In the genomic region with DNA sequence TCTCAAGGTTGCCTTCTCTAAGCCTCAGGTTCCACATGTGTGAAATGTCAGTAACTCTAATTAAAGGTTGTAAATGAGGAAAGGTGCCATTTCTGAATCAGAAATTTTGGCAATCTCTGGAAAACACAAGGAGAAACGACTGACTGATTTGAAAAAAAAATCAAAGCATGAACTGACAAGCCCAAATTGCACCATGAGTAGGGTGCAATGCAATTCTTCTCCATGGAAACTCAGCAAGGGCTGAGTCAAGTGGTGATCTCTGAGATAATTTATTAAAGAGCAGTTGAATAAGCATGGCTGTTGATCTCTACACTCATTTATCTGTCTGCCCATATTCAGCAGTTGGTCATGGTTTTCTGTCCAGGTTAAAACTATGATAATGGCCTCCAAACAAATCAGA, we compare ENCODE assay signal across 26 cellular contexts.
"Had no signal": no experiment of that assay in that cellular context is flagged by ENCODE, and none has a peak within 500 bp of the region (broad histone marks: within the 10 kb centered on the region; RNA-seq: fewer than 3 reads in every experiment).

No MANE protein-coding gene starts in this region.

- H3K36me3 ChIP-seq: esophagus muscularis mucosa, heart right ventricle, lower lobe of right lung, ovary, sigmoid colon, stomach, thyroid gland, vagina had no signal

- DNase-seq: dorsolateral prefrontal cortex; effector CD4-positive, alpha-beta T cell; foreskin melanocyte; glutamatergic neuron; heart right ventricle; hippocampal formation; immature natural killer cell; islet precursor cell; left ventricle myocardium superior; lower lobe of right lung; natural killer cell; occipital lobe; ovary; posterior cingulate gyrus; psoas muscle; right cardiac atrium; sigmoid colon; stimulated activated CD4-positive, alpha-beta T cell treated with anti-CD3 and anti-CD28 coated beads, Interleukin-2, amount 100 ng/mL, for 24 hours; stimulated activated CD4-positive, alpha-beta T cell treated with anti-CD3 and anti-CD28 coated beads, Interleukin-4, amount 100 ng/mL, for 24 hours; stimulated activated naive CD4-positive, alpha-beta T cell treated with Interleukin-2 at 50 U/mL for 16 hours; stomach; thyroid gland; trophoblast cell had no signal

- H3K4me3 ChIP-seq: dorsolateral prefrontal cortex, esophagus muscularis mucosa, heart right ventricle, lower lobe of right lung, ovary, psoas muscle, sigmoid colon, stomach, thyroid gland, vagina had no signal

- H3K4me1 ChIP-seq: esophagus muscularis mucosa, heart right ventricle, lower lobe of right lung, psoas muscle, sigmoid colon, stomach, thyroid gland, vagina had no signal

- H3K9me3 ChIP-seq: esophagus muscularis mucosa, heart right ventricle, lower lobe of right lung, ovary, psoas muscle, sigmoid colon, stomach, thyroid gland, vagina had no signal

- H3K27ac ChIP-seq: dorsolateral prefrontal cortex, epithelial cell of prostate, esophagus muscularis mucosa, heart right ventricle, lower lobe of right lung, ovary, psoas muscle, sigmoid colon, stomach, thyroid gland, vagina had no signal

- H3K27me3 ChIP-seq: esophagus muscularis mucosa, heart right ventricle, ovary, sigmoid colon, stomach, thyroid gland, vagina had no signal
